ENCODE assay signal across 12 cellular contexts in genomic region chrX:112043997-112044396, GRCh38. TPM values are rescaled to one million over a fixed set of nuclear protein-coding genes. Genes with fewer than 3 reads are reported as not detected.
A peak's percentile ranks its signal among the peaks of the same experiment; 100 is the strongest.
DNase-seq lines count a peak whose midpoint lies in the region; ATAC-seq, FAIRE-seq and TF ChIP-seq lines count a peak whose summit lies in the region.
"Had no signal": no experiment of that assay in that cellular context is flagged by ENCODE, and none has a peak within 500 bp of the region (broad histone marks: within the 10 kb centered on the region; RNA-seq: fewer than 3 reads in every experiment).

No MANE protein-coding gene starts in this region.

- intact Hi-C loops in Caco-2 (cut with micrococcal nuclease; ENCODE audit: unreplicated experiment): loop anchor here (1.0 kb wide), 2 partner anchors 175 to 221 kb away; no protein-coding TSS in a partner anchor

- POLR2A ChIA-PET in Caco-2 (lab: Charles Lee): no interaction called here

- BruUV-seq in Caco-2 (replicated peaks; lab: Mats Ljungman, UMichigan): no TSS peak

- no peak overlapping the region for H3K27ac Mint-ChIP-seq in Caco-2 (ENCODE audit: unreplicated experiment)
- H3K27ac Mint-ChIP-seq: T-cell had no signal

- no peak overlapping the region for H3K27ac ChIP-seq in RWPE2 (ENCODE audit: poor library complexity, severe bottlenecking)

- H3K27me3 ChIP-seq in Caco-2 (replicated peaks; ENCODE audit: control insufficient read depth, insufficient read depth, low read length): no peaks in the 10 kb centered on the region
- H3K27me3 ChIP-seq in RWPE2 (ENCODE audit: insufficient read depth, poor library complexity, severe bottlenecking): no peaks in the 10 kb centered on the region

- H3K27me3 Mint-ChIP-seq in Caco-2 (ENCODE audit: insufficient read depth, unreplicated experiment): peaks cover 9% of the 10 kb centered on the region

- H3K36me3 Mint-ChIP-seq in Caco-2 (ENCODE audit: insufficient read depth, unreplicated experiment): no peaks in the 10 kb centered on the region
- H3K36me3 Mint-ChIP-seq: T-cell had no signal

- no peak overlapping the region for H3K4me3 ChIP-seq in Caco-2 (ENCODE audit: low read depth, low read length)
- H3K4me3 ChIP-seq in RWPE2 (ENCODE audit: severe bottlenecking): no peak overlapping the region

- DNase-seq in Caco-2 (peak in 1 of 2 experiments; percentile 0), H4 (ENCODE audit: low spot score) (peak; percentile 7), RWPE2 (ENCODE audit: low spot score) (no peak), iris pigment epithelial cell (ENCODE audit: low read depth) (peak; percentile 14), NCI-H510A (lab: John Stamatoyannopoulos, UW) (no peak), GM12891 (ENCODE audit: insufficient read length, low spot score) (no peak)
- DNase-seq: activated T-cell treated with anti-CD3 and anti-CD28 coated beads for 4 hours, NCI-H1417 treated with DMSO at 0.1 percent for 48 hours, T-cell had no signal

- no peaks in the 10 kb centered on the region for H3K4me1 ChIP-seq in Caco-2
- no peaks in the 10 kb centered on the region for H3K4me1 ChIP-seq in RWPE2 (ENCODE audit: insufficient read depth, poor library complexity, severe bottlenecking)

- ATAC-seq in RWPE2 (ENCODE audit: low read depth) (no peak), GM21381 (IDR thresholded peaks at IDR 0.05; ENCODE audit: unreplicated experiment) (no peak), HG02885 (IDR thresholded peaks at IDR 0.05; ENCODE audit: poor library complexity, unreplicated experiment) (no peak)
- ATAC-seq: T-cell had no signal

- H3K9me3 Mint-ChIP-seq in Caco-2 (ENCODE audit: unreplicated experiment): no peaks in the 10 kb centered on the region
- H3K9me3 Mint-ChIP-seq: T-cell had no signal

- H3K36me3 ChIP-seq in Caco-2 (ENCODE audit: control insufficient read depth, insufficient read depth, low read length) (no peaks in the 10 kb centered on the region), RWPE2 (ENCODE audit: low read depth) (no peaks in the 10 kb centered on the region)

- TF ChIP-seq CTCF in Caco-2 (IDR thresholded peaks at IDR 0.05; ENCODE audit: insufficient read depth in 1 of 2, low read depth in 1 of 2, low read length in 1 of 2, severe bottlenecking in 1 of 2, unreplicated experiment in 1 of 2): peak; percentile 12 to 15
- peak; percentile 36 for TF ChIP-seq CTCF in RWPE2 (IDR thresholded peaks at IDR 0.05; ENCODE audit: poor library complexity, severe bottlenecking)

- H3K4me1 Mint-ChIP-seq in Caco-2 (ENCODE audit: low read depth, unreplicated experiment): no peaks in the 10 kb centered on the region
- H3K4me1 Mint-ChIP-seq: T-cell had no signal

- no peaks in the 10 kb centered on the region for H3K9me3 ChIP-seq in Caco-2
- H3K9me3 ChIP-seq in RWPE2 (ENCODE audit: severe bottlenecking): no peaks in the 10 kb centered on the region

- TF ChIP-seq POLR2A in GM12891 (IDR thresholded peaks at IDR 0.05; ENCODE audit: low read depth, low read length): no peak

- CTCF ChIA-PET in Caco-2 (lab: Charles Lee): no interaction called here

- no peak for FAIRE-seq in GM12891 (lab: Jason Lieb, UNC)

- no peak overlapping the region for H3K4me3 Mint-ChIP-seq in Caco-2 (ENCODE audit: unreplicated experiment)
- H3K4me3 Mint-ChIP-seq: T-cell had no signal

TF ChIP-seq in GM12891, 5 proteins besides CTCF, POLR2A, EP300 and RAD21:
- TF ChIP-seq TAF1 (IDR thresholded peaks at IDR 0.05; ENCODE audit: low read depth, low read length) (no peak), POLR2AphosphoS5 (IDR thresholded peaks at IDR 0.05; ENCODE audit: low read depth, low read length) (no peak), SPI1 (IDR thresholded peaks at IDR 0.05; ENCODE audit: low read depth, low read length) (no peak), POU2F2 (IDR thresholded peaks at IDR 0.05; ENCODE audit: low read depth, low read length) (no peak), PAX5 (IDR thresholded peaks at IDR 0.05; ENCODE audit: insufficient read depth, low read length, severe bottlenecking) (no peak)

RNA-seq across cellular contexts. Expression of gene TRPC5, which starts 38.6 kb away (rescaled TPM):
- total RNA-seq in Caco-2 (2022): not detected in 2 replicates
- not detected in 2 replicates for total RNA-seq in H4 (2014; rRNA removed; shearing (Covaris generic))
- not detected for polyA plus RNA-seq in GM12891 (2012; ENCODE audit: low read depth, missing spikeins)
- total RNA-seq: Daoy, T-cell had no signal

RNA-seq across cellular contexts. Expression of gene RTL4, which starts 38.8 kb away (rescaled TPM):
- not detected in 2 replicates for total RNA-seq in Caco-2 (2022)
- total RNA-seq in H4 (2014; rRNA removed; shearing (Covaris generic)): not detected in 2 replicates
- not detected for polyA plus RNA-seq in GM12891 (2012; ENCODE audit: low read depth, missing spikeins)
- total RNA-seq: Daoy, T-cell had no signal

Comparison
In these comparisons a context has a peak if more than half of its experiments do, and no peak if none do; other contexts are left out.
1. DNase-seq: peak in H4 (single experiment) and iris pigment epithelial cell (single experiment); none in RWPE2 (single experiment), NCI-H510A (single experiment) and GM12891 (single experiment).